Comparison of ENCODE assay signal across 1 cellular context in genomic region chr16:84699147-84699711, GRCh38.
A peak's percentile ranks its signal among the peaks of the same experiment; 100 is the strongest.
TF ChIP-seq lines count a peak whose summit lies in the region.

No MANE protein-coding gene starts in this region.

TF ChIP-seq in HepG2, 621 proteins besides CTCF, POLR2A, EP300 and RAD21 (continued from another document and continues in another):
- 0 out of 2 replicates have a peak, but pooled peaks have one; percentile 38 for TF ChIP-seq HMGXB3 (CRISPR knock-in tag; IDR thresholded peaks at IDR 0.05; ENCODE audit: borderline replicate concordance)
- no peak for TF ChIP-seq NR2F6 (IDR thresholded peaks at IDR 0.05)
- TF ChIP-seq NR2F6 (CRISPR knock-in tag; IDR thresholded peaks at IDR 0.05), result no peak
- TF ChIP-seq MAF1 (CRISPR knock-in tag; IDR thresholded peaks at IDR 0.05; ENCODE audit: borderline replicate concordance), result 0 out of 2 replicates have a peak, but pooled peaks have one; percentile 82
- no peak for TF ChIP-seq ZNF431 (CRISPR knock-in tag; IDR thresholded peaks at IDR 0.05; ENCODE audit: borderline replicate concordance, low read depth)
- TF ChIP-seq CENPX (CRISPR knock-in tag; IDR thresholded peaks at IDR 0.05), result no peak
- TF ChIP-seq KDM5A (IDR thresholded peaks at IDR 0.05; ENCODE audit: borderline replicate concordance, low read length), result no peak
- TF ChIP-seq ARNTL (CRISPR knock-in tag; IDR thresholded peaks at IDR 0.05), result peak; percentile 70; the same call in 1 of the 2 replicates
- TF ChIP-seq SNAI1 (CRISPR knock-in tag; IDR thresholded peaks at IDR 0.05; ENCODE audit: borderline replicate concordance), result peak; percentile 36; the same call in 1 of the 2 replicates
- no peak for TF ChIP-seq PLSCR1 (CRISPR knock-in tag; IDR thresholded peaks at IDR 0.05; ENCODE audit: borderline replicate concordance)
- peak; percentile 77 for TF ChIP-seq ZNF709 (CRISPR knock-in tag; IDR thresholded peaks at IDR 0.05)
- TF ChIP-seq TEAD3 (CRISPR knock-in tag; optimal IDR thresholded peaks at IDR 0.05; ENCODE audit: borderline replicate concordance), result peak; percentile 45
- peak; percentile 72; the same call in 1 of the 2 replicates for TF ChIP-seq DMAP1 (CRISPR knock-in tag; IDR thresholded peaks at IDR 0.05)
- TF ChIP-seq JARID2 (CRISPR knock-in tag; IDR thresholded peaks at IDR 0.05; ENCODE audit: insufficient replicate concordance), result no peak
- TF ChIP-seq NFATC3 (CRISPR knock-in tag; IDR thresholded peaks at IDR 0.05), result 0 out of 2 replicates have a peak, but pooled peaks have one; percentile 73
- no peak for TF ChIP-seq MAFF (IDR thresholded peaks at IDR 0.05; ENCODE audit: low read depth, low read length)
- TF ChIP-seq ZNF713 (CRISPR knock-in tag; IDR thresholded peaks at IDR 0.05), result peak; percentile 71
- peak; percentile 82; the same call in 1 of the 2 replicates for TF ChIP-seq BCL3 (CRISPR knock-in tag; IDR thresholded peaks at IDR 0.05)
- peak; percentile 25; the same call in 1 of the 2 replicates for TF ChIP-seq NCOA2 (CRISPR knock-in tag; IDR thresholded peaks at IDR 0.05)
- TF ChIP-seq ZSCAN25 (CRISPR knock-in tag; IDR thresholded peaks at IDR 0.05), result peak; percentile 54; the same call in 1 of the 2 replicates
- 0 out of 2 replicates have a peak, but pooled peaks have one; percentile 27 for TF ChIP-seq TOE1 (CRISPR knock-in tag; IDR thresholded peaks at IDR 0.05)
- TF ChIP-seq SNAPC4 (CRISPR knock-in tag; IDR thresholded peaks at IDR 0.05), result 0 out of 2 replicates have a peak, but pooled peaks have one; percentile 64
- 0 out of 2 replicates have a peak, but pooled peaks have one; percentile 14 for TF ChIP-seq ZNF83 (CRISPR knock-in tag; IDR thresholded peaks at IDR 0.05; ENCODE audit: borderline replicate concordance)
- no peak for TF ChIP-seq ONECUT2 (CRISPR knock-in tag; IDR thresholded peaks at IDR 0.05)
- peak; percentile 59; the same call in 1 of the 2 replicates for TF ChIP-seq DMTF1 (CRISPR knock-in tag; IDR thresholded peaks at IDR 0.05)
- no peak for TF ChIP-seq SKIL (CRISPR knock-in tag; IDR thresholded peaks at IDR 0.05; ENCODE audit: borderline replicate concordance)
- TF ChIP-seq TOPORS (CRISPR knock-in tag; IDR thresholded peaks at IDR 0.05), result no peak
- 0 out of 2 replicates have a peak, but pooled peaks have one; percentile 30 for TF ChIP-seq SIN3A (IDR thresholded peaks at IDR 0.05; ENCODE audit: borderline replicate concordance, low read depth, low read length)
- peak; percentile 84 for TF ChIP-seq ZNF225 (CRISPR knock-in tag; IDR thresholded peaks at IDR 0.05)
- TF ChIP-seq SNRNP70 (IDR thresholded peaks at IDR 0.05; ENCODE audit: low read depth, low read length), result no peak
- peak; percentile 10; the same call in 1 of the 2 replicates for TF ChIP-seq ZNF776 (CRISPR knock-in tag; IDR thresholded peaks at IDR 0.05)
- TF ChIP-seq CENPT (CRISPR knock-in tag; IDR thresholded peaks at IDR 0.05; ENCODE audit: low read depth), result no peak
- TF ChIP-seq ZNF564 (CRISPR knock-in tag; IDR thresholded peaks at IDR 0.05), result no peak
- TF ChIP-seq ZNF740 (CRISPR knock-in tag; IDR thresholded peaks at IDR 0.05), result peak; percentile 14; the same call in 1 of the 2 replicates
- TF ChIP-seq ZNF550 (CRISPR knock-in tag; IDR thresholded peaks at IDR 0.05; ENCODE audit: borderline replicate concordance), result peak; percentile 65; the same call in 1 of the 2 replicates
- 0 out of 2 replicates have a peak, but pooled peaks have one; percentile 12 for TF ChIP-seq ATF2 (CRISPR knock-in tag; IDR thresholded peaks at IDR 0.05)
- TF ChIP-seq ZNF572 (CRISPR knock-in tag; IDR thresholded peaks at IDR 0.05), result peak; percentile 88
- TF ChIP-seq LRRFIP1 (CRISPR knock-in tag; conservative IDR thresholded peaks at IDR 0.05), result no peak
